26 cellular contexts compared by ENCODE assay signal in genomic region chr7:116545411-116545993, GRCh38. TPM values are rescaled to one million over a fixed set of nuclear protein-coding genes. Genes with fewer than 3 reads are reported as not detected.
DNase-seq lines count a peak whose midpoint lies in the region; ATAC-seq and TF ChIP-seq lines count a peak whose summit lies in the region.
"Had no signal": no experiment of that assay in that cellular context is flagged by ENCODE, and none has a peak within 500 bp of the region (broad histone marks: within the 10 kb centered on the region; RNA-seq: fewer than 3 reads in every experiment).

No MANE protein-coding gene starts in this region.

- no peaks in the 10 kb centered on the region for H3K4me1 Mint-ChIP-seq in CD4-positive, alpha-beta T cell (ENCODE audit: low read depth)
- H3K4me1 Mint-ChIP-seq: activated CD4-positive, alpha-beta memory T cell treated with anti-CD3 and anti-CD28 coated beads, Interleukin-2, amount 10 ng/mL, durations not matched to agents 7 days and 5 days; natural killer cell had no signal

- H3K23ac ChIP-seq in IMR-90 (ENCODE audit: low read depth, low read length), result no peak overlapping the region

- peaks cover 27% of the 10 kb centered on the region; the same call in 1 of the 2 replicates for H4K20me1 ChIP-seq in IMR-90 (ENCODE audit: insufficient read depth, low read length)

- peak overlapping the region; percentile 2; the same call in 1 of the 2 replicates for H3K4me2 ChIP-seq in IMR-90 (ENCODE audit: low read depth, low read length)

- TF ChIP-seq POLR2A in IMR-90 (IDR thresholded peaks at IDR 0.05; ENCODE audit: low read depth, low read length), result no peak
- TF ChIP-seq POLR2A in sigmoid colon (IDR thresholded peaks at IDR 0.05), result no peak

- TF ChIP-seq CTCF in IMR-90 (conservative IDR thresholded peaks at IDR 0.05; ENCODE audit: low read depth, low read length) (no peak), sigmoid colon (IDR thresholded peaks at IDR 0.05) (no peak)
- no peak for TF ChIP-seq CTCF in CD4-positive, alpha-beta T cell (IDR thresholded peaks at IDR 0.05)

- dilution Hi-C loops in IMR-90 (cut with HindIII; ENCODE audit: low sequenced_read_pairs, unreplicated experiment), result no loop called here

- H3K4ac ChIP-seq in IMR-90 (ENCODE audit: low read depth, low read length), result no peak overlapping the region; the same call in 1 of the 2 replicates

- no peak overlapping the region for H2BK15ac ChIP-seq in IMR-90 (ENCODE audit: low read depth, low read length)

- in situ Hi-C loops in IMR-90 (cut with MboI; ENCODE audit: low sequenced_read_pairs), result no loop called here

- no peaks in the 10 kb centered on the region for H3K36me3 Mint-ChIP-seq in CD4-positive, alpha-beta T cell (ENCODE audit: low read depth)
- H3K36me3 Mint-ChIP-seq: memory B cell, natural killer cell had no signal

- no peak overlapping the region; the same call in 1 of the 2 replicates for H4K91ac ChIP-seq in IMR-90 (ENCODE audit: insufficient read depth, low read depth, low read length)

- peaks cover 71% of the 10 kb centered on the region for H3K4me1 ChIP-seq in ACC112 (ENCODE audit: control insufficient read depth, insufficient read depth, low read length, unreplicated experiment)
- H3K4me1 ChIP-seq in IMR-90 (ENCODE audit: control insufficient read depth, insufficient read depth, low read length), result peaks cover 35% of the 10 kb centered on the region
- H3K4me1 ChIP-seq in sigmoid colon, result peaks cover 0 to 83% (median 71%) of the 10 kb centered on the region in 4 donors
- H3K4me1 ChIP-seq: testis had no signal

- H2BK5ac ChIP-seq in IMR-90 (ENCODE audit: low read depth, low read length, poor library complexity, severe bottlenecking), result peak overlapping the region; percentile 95

- H3K4me3 Mint-ChIP-seq in CD4-positive, alpha-beta T cell, result no peak overlapping the region
- H3K4me3 Mint-ChIP-seq: activated CD4-positive, alpha-beta memory T cell treated with anti-CD3 and anti-CD28 coated beads, Interleukin-2, amount 10 ng/mL, durations not matched to agents 7 days and 5 days; activated T-cell treated with anti-CD3 and anti-CD28 coated beads, Interleukin-2, amount 50 U/mL, for 24 hours; memory B cell; natural killer cell; T-helper 1 cell treated with Interleukin-12 subunit alpha and Interleukin-12 subunit beta and Interleukin-4 antibody, amounts not matched to agents 30 μg/mL and 1 μg/mL, for 36 hours had no signal

- no TSS peak for BruUV-seq in IMR-90 (replicated peaks; lab: Mats Ljungman, UMichigan)

- H3K27me3 ChIP-seq in ACC112 (ENCODE audit: insufficient read depth, low read length) (no peaks in the 10 kb centered on the region), IMR-90 (ENCODE audit: control insufficient read depth, insufficient read depth, low read length) (no peaks in the 10 kb centered on the region), sigmoid colon (no peaks in the 10 kb centered on the region)
- H3K27me3 ChIP-seq in CD4-positive, alpha-beta T cell (ENCODE audit: control insufficient read depth, insufficient read depth, low read length), result no peaks in the 10 kb centered on the region
- H3K27me3 ChIP-seq: testis had no signal

- no peak overlapping the region for H2AK5ac ChIP-seq in IMR-90 (ENCODE audit: low read depth, low read length)

- H3K79me2 ChIP-seq in ACC112 (ENCODE audit: control insufficient read depth, insufficient read depth, low read length, unreplicated experiment), result peaks cover 90% of the 10 kb centered on the region

- intact Hi-C loops in IMR-90 (cut with micrococcal nuclease), result no loop called here
- intact Hi-C loops in sigmoid colon (cut with DNase I), result no loop called here
- intact Hi-C loops in CD4-positive, alpha-beta T cell (cut with DNase I, micrococcal nuclease), result no loop called here

- H3K36me3 ChIP-seq in ACC112 (ENCODE audit: insufficient read depth, low read length), result peaks cover 66% of the 10 kb centered on the region
- peaks cover 32% of the 10 kb centered on the region for H3K36me3 ChIP-seq in IMR-90 (ENCODE audit: control insufficient read depth, insufficient read depth, low read length)
- peaks cover 0 to 7% (median 3%) of the 10 kb centered on the region in 4 donors for H3K36me3 ChIP-seq in sigmoid colon

- H4K5ac ChIP-seq in IMR-90 (ENCODE audit: low read depth, low read length), result peak overlapping the region; percentile 40; the same call in 1 of the 2 replicates

- no peak overlapping the region for H3K27ac Mint-ChIP-seq in CD4-positive, alpha-beta T cell
- H3K27ac Mint-ChIP-seq: activated CD4-positive, alpha-beta memory T cell treated with anti-CD3 and anti-CD28 coated beads, Interleukin-2, amount 10 ng/mL, durations not matched to agents 7 days and 5 days; activated T-cell treated with anti-CD3 and anti-CD28 coated beads, Interleukin-2, amount 50 U/mL, for 24 hours; memory B cell; natural killer cell; T-helper 1 cell treated with Interleukin-12 subunit alpha and Interleukin-12 subunit beta and Interleukin-4 antibody, amounts not matched to agents 30 μg/mL and 1 μg/mL, for 36 hours had no signal

- H3K79me1 ChIP-seq in IMR-90 (ENCODE audit: low read depth in 1 of 2, low read length in 2 of 2), result peaks cover 37 to 86% of the 10 kb centered on the region in 2 experiments

- no peak for TF ChIP-seq RAD21 in IMR-90 (IDR thresholded peaks at IDR 0.05; ENCODE audit: low read length)

- POLR2A ChIA-PET in IMR-90 (lab: Charles Lee; ENCODE audit: unreplicated experiment), result no interaction called here
- POLR2A ChIA-PET in CD4-positive, alpha-beta T cell (lab: Charles Lee), result no interaction called here

- H3K9ac ChIP-seq in IMR-90 (ENCODE audit: low read depth, low read length), result no peak overlapping the region

- peak; percentile 53 for DNase-seq in IMR-90
- peak; percentile 92 for DNase-seq in foreskin melanocyte
- DNase-seq in sigmoid colon, result no peak
- DNase-seq in CD4-positive, alpha-beta T cell, result no peak
- no peak for DNase-seq in SKM-1 (lab: John Stamatoyannopoulos, UW; ENCODE audit: unreplicated experiment)
- DNase-seq in epidermal melanocyte (ENCODE audit: insufficient read length, low spot score), result no peak
- DNase-seq: activated CD4-positive, alpha-beta memory T cell treated with anti-CD3 and anti-CD28 coated beads, Interleukin-2, amount 10 ng/mL, durations not matched to agents 7 days and 5 days; activated naive CD4-positive, alpha-beta T cell treated with Interleukin-2 at 50 U/mL for 16 hours; activated T-cell treated with anti-CD3 and anti-CD28 coated beads, Interleukin-2, amount 50 U/mL, for 24 hours; amygdala; cerebellar nuclear complex; effector memory CD4-positive, alpha-beta T cell; GOT3; hippocampal formation; islet precursor cell; Kasumi-1; natural killer cell; NCI-H1092; NCI-H2029; posterior cingulate gyrus; stimulated activated CD4-positive, alpha-beta T cell treated with anti-CD3 and anti-CD28 coated beads, Interleukin-4, amount 100 ng/mL, for 24 hours; testis had no signal

- no peak overlapping the region for H2AK9ac ChIP-seq in IMR-90 (replicated peaks; ENCODE audit: low read depth, low read length, poor library complexity)

- H2BK120ac ChIP-seq in IMR-90 (ENCODE audit: low read depth, low read length), result no peak overlapping the region

- no peaks in the 10 kb centered on the region for H3K9me3 ChIP-seq in IMR-90 (ENCODE audit: control insufficient read depth, insufficient read depth, low read length)
- H3K9me3 ChIP-seq in sigmoid colon, result no peaks in the 10 kb centered on the region
- no peaks in the 10 kb centered on the region for H3K9me3 ChIP-seq in CD4-positive, alpha-beta T cell (ENCODE audit: control insufficient read depth, low read length)
- H3K9me3 ChIP-seq: testis had no signal

- peak overlapping the region; percentile 72 for H3K18ac ChIP-seq in IMR-90 (ENCODE audit: low read depth, low read length)

- CTCF ChIA-PET in IMR-90 (lab: Yijun Ruan, JAX), result interaction anchor here (0.9 to 1.4 kb wide), 3 partner anchors 19 to 46 kb away, joined by 3 to 4 read pairs (median 3); no protein-coding TSS in a partner anchor
- CTCF ChIA-PET in CD4-positive, alpha-beta T cell (lab: Charles Lee), result no interaction called here

- peak in 1 of 4 donors; percentile 19 for TF ChIP-seq EP300 in sigmoid colon (IDR thresholded peaks at IDR 0.05)

- ATAC-seq in IMR-90 (ENCODE audit: low read depth), result no peak
- no peak for ATAC-seq in CD4-positive, alpha-beta T cell (ENCODE audit: poor library complexity)
- no peak for ATAC-seq in GM19035 (IDR thresholded peaks at IDR 0.05; ENCODE audit: unreplicated experiment)
- ATAC-seq: natural killer cell had no signal

- peak overlapping the region; percentile 87 for H3K27ac ChIP-seq in ACC112 (ENCODE audit: low read depth, low read length)
- H3K27ac ChIP-seq in IMR-90 (ENCODE audit: insufficient read depth, low read length), result peak overlapping the region; percentile 53; the same call in 1 of the 2 replicates
- peak overlapping the region; percentile 48 to 97 (median 68) for H3K27ac ChIP-seq in sigmoid colon
- H3K27ac ChIP-seq in CD4-positive, alpha-beta T cell (ENCODE audit: low read depth, low read length), result no peak overlapping the region
- H3K27ac ChIP-seq: testis had no signal

- H4K8ac ChIP-seq in IMR-90 (ENCODE audit: low read depth in 2 of 2, low read length in 2 of 2), result no peak overlapping the region; a peak in 1 of 4 replicates

- H3K9me3 Mint-ChIP-seq in CD4-positive, alpha-beta T cell, result no peaks in the 10 kb centered on the region
- H3K9me3 Mint-ChIP-seq: activated CD4-positive, alpha-beta memory T cell treated with anti-CD3 and anti-CD28 coated beads, Interleukin-2, amount 10 ng/mL, durations not matched to agents 7 days and 5 days; activated T-cell treated with anti-CD3 and anti-CD28 coated beads, Interleukin-2, amount 50 U/mL, for 24 hours; memory B cell; natural killer cell; T-helper 1 cell treated with Interleukin-12 subunit alpha and Interleukin-12 subunit beta and Interleukin-4 antibody, amounts not matched to agents 30 μg/mL and 1 μg/mL, for 36 hours had no signal

- no peak overlapping the region for H3K14ac ChIP-seq in IMR-90 (replicated peaks; ENCODE audit: low read depth, low read length)

- H3K56ac ChIP-seq in IMR-90 (ENCODE audit: extremely low read depth, insufficient read depth, low read length), result no peak overlapping the region

- H3K9me1 ChIP-seq in IMR-90 (ENCODE audit: insufficient read depth, low read length), result peaks cover 35% of the 10 kb centered on the region

- WGBS in IMR-90 (ENCODE audit: extremely low coverage in 2 of 2, insufficient read length in 1 of 2), 2 experiments, result 67% methylated on average over 1 of the region's 6 CpGs; no CpG with 5 or more reads in 1 of the 2 experiments
- WGBS in sigmoid colon, 2 donors, result 76 to 79% methylated on average over 6 of the region's 6 CpGs

- H2AFZ ChIP-seq in ACC112 (ENCODE audit: low read length, unreplicated experiment) (no peak overlapping the region), IMR-90 (replicated peaks; ENCODE audit: low read length, poor library complexity) (no peak overlapping the region)

- H3K27me3 Mint-ChIP-seq in CD4-positive, alpha-beta T cell, result peaks cover 43% of the 10 kb centered on the region

- 0 out of 2 replicates have a peak overlapping the region, but pooled peaks have one; percentile 48 for H2BK20ac ChIP-seq in IMR-90 (ENCODE audit: low read depth, low read length)

- H3K4me3 ChIP-seq in ACC112 (ENCODE audit: low read depth, low read length) (no peak overlapping the region), IMR-90 (ENCODE audit: insufficient read depth, low read depth, low read length) (no peak overlapping the region), sigmoid colon (no peak overlapping the region)
- H3K4me3 ChIP-seq: testis had no signal

RNA-seq across cellular contexts. Expression of gene CAV1, which starts 20.7 kb away (rescaled TPM):
- 1,496 and 1,592 TPM in 2 replicates for total RNA-seq in IMR-90 (2012; rRNA removed)
- polyA plus RNA-seq in IMR-90 (2012; rRNA removed), result 1,549 and 1,808 TPM in 2 replicates
- polyA plus RNA-seq in IMR-90 (2012; cell fraction: cytosol; rRNA removed), result 1,102 and 4,328 TPM in 2 replicates
- polyA plus RNA-seq in IMR-90 (2012; cell fraction: nucleus; rRNA removed; ENCODE audit: low replicate concordance), result 319 and 633 TPM in 2 replicates
- 100 to 1,000 TPM; 328 to 857 (median 577) TPM for total RNA-seq in sigmoid colon
- 10 to 100 TPM in 2 of 3 donors, 1 to 10 TPM in 1; 8.8 to 32.5 (median 18.6) TPM for polyA plus RNA-seq in sigmoid colon
- total RNA-seq in CD4-positive, alpha-beta T cell, result not detected
- total RNA-seq: natural killer cell had no signal

RNA-seq across cellular contexts. Expression of gene CAV2, which starts 46.0 kb away (rescaled TPM):
- total RNA-seq in IMR-90 (2012; rRNA removed) (199 and 217 TPM in 2 replicates), sigmoid colon (100 to 1,000 TPM in 1 of 4 donors, 10 to 100 TPM in 3; 81.8 to 142 (median 88.6) TPM)
- polyA plus RNA-seq in IMR-90 (2012; rRNA removed) (217 and 265 TPM in 2 replicates), sigmoid colon (10 to 100 TPM in 1 of 3 donors, 1 to 10 TPM in 2; 4.6 to 12.8 (median 7.8) TPM)
- 110 and 169 TPM in 2 replicates for polyA plus RNA-seq in IMR-90 (2012; cell fraction: cytosol; rRNA removed)
- 42.8 and 115 TPM in 2 replicates for polyA plus RNA-seq in IMR-90 (2012; cell fraction: nucleus; rRNA removed; ENCODE audit: low replicate concordance)
- not detected for total RNA-seq in CD4-positive, alpha-beta T cell
- total RNA-seq: activated CD4-positive, alpha-beta memory T cell treated with anti-CD3 and anti-CD28 coated beads, Interleukin-2, amount 10 ng/mL, durations not matched to agents 7 days and 5 days had no signal

Comparison
In these comparisons a context has a peak if more than half of its experiments do, and no peak if none do; other contexts are left out.
1. DNase-seq: peak in IMR-90 (single experiment) and foreskin melanocyte (single experiment); none in sigmoid colon (single experiment), CD4-positive, alpha-beta T cell (0 of 10), SKM-1 (single experiment) and epidermal melanocyte (single experiment).
2. RNA of gene CAV1, which starts 20.7 kb away (total RNA-seq): 1,496 to 1,592 TPM in IMR-90 and 328 to 857 TPM in sigmoid colon; not detected in CD4-positive, alpha-beta T cell; every median in the first group is over 100 times any median in the second.
3. RNA of gene CAV2, which starts 46.0 kb away (total RNA-seq): 199 to 217 TPM in IMR-90 and 81.8 to 142 TPM in sigmoid colon; not detected in CD4-positive, alpha-beta T cell; every median in the first group is over 10 times any median in the second.